ENCODE assay signal across 11 cellular contexts in the genomic region with DNA sequence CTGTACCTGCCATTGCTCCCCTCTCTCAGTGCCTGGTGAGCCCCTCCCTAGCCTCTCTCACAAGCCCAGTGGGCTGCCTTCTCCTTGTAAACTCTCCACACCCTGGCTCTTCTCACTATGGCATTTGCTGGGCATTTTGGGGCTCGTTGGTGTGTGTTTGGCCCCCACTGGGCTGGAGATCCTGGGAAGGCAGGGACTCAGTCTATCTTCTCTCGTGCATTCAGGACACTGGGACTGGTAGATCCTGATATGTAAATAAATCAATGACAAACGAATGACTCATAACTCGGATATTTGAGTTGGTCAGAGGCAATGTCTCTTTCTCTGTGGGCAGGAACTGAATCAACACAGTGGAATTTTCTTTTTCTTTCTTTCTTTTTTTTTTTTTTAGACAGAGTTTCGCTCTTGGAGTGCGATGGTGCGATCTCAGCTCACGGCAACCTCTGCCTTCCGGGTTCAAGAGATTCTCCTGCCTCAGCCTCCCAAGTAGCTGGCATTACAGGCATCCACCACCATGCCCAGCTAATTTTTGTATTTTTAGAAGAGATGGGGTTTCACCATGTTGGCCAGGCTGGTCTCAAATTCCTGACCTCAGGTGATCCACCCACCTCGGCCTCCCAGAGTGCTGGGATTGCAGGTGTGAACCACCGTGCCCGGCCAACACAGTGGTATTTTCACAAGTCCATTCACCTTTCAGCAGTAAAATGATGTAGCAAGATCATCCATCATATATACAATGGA.
DNase-seq lines count a peak whose midpoint lies in the region; ATAC-seq and TF ChIP-seq lines count a peak whose summit lies in the region.
"Had no signal": no experiment of that assay in that cellular context is flagged by ENCODE, and none has a peak within 500 bp of the region (broad histone marks: within the 10 kb centered on the region; RNA-seq: fewer than 3 reads in every experiment).

No MANE protein-coding gene starts in this region.

- TF ChIP-seq CTCF in PC-9 (conservative IDR thresholded peaks at IDR 0.05) (no peak), epithelial cell of proximal tubule (conservative IDR thresholded peaks at IDR 0.05; ENCODE audit: low read depth, low read length) (no peak), omental fat pad (IDR thresholded peaks at IDR 0.05) (no peak)

- H3K79me2 ChIP-seq in PC-9 (ENCODE audit: low read depth) = no peaks in the 10 kb centered on the region

- intact Hi-C loops in PC-9 (cut with micrococcal nuclease; ENCODE audit: unreplicated experiment) = loop anchor here (5.0 to 10.0 kb wide), 3 partner anchors 930 to 1715 kb away; no protein-coding TSS in a partner anchor
- intact Hi-C loops in posterior cingulate gyrus (cut with DNase I) = no loop called here

- no peaks in the 10 kb centered on the region for H3K27me3 ChIP-seq in PC-9 (ENCODE audit: insufficient read depth, low read depth)

- peak; percentile 90 for DNase-seq in DMS53 (lab: John Stamatoyannopoulos, UW)
- peak; percentile 53 to 98 for DNase-seq in PC-9
- DNase-seq in epithelial cell of proximal tubule (ENCODE audit: low read depth) = peak; percentile 92
- DNase-seq in omental fat pad (ENCODE audit: low spot score) = no peak
- no peak for DNase-seq in activated T-cell treated with anti-CD3 and anti-CD28 coated beads, Interleukin-2, amount 50 U/mL, for 1 hour
- no peak for DNase-seq in posterior cingulate gyrus
- DNase-seq in activated CD4-positive, alpha-beta T cell treated with anti-CD3 and anti-CD28 coated beads, Interleukin-2, amount 50 U/mL, for 48 hours = no peak
- DNase-seq: NCI-H1436, nephron progenitor cell had no signal

- peak overlapping the region; percentile 90 for H3K27ac ChIP-seq in PC-9
- H3K27ac ChIP-seq: VCaP had no signal

- no TSS peak for BruUV-seq in PC-9 (replicated peaks; lab: Mats Ljungman, UMichigan)

- peaks cover 24% of the 10 kb centered on the region for H3F3A ChIP-seq in PC-9 (ENCODE audit: insufficient read depth, low read depth)

- CTCF ChIA-PET in PC-9 (lab: Charles Lee) = interaction anchor here (0.6 kb wide), 1 partner anchor 705 kb away, joined by 5 read pairs; no protein-coding TSS in a partner anchor

- H3K9me2 ChIP-seq in PC-9 (ENCODE audit: insufficient read depth) = no peaks in the 10 kb centered on the region

- no peaks in the 10 kb centered on the region for H3K36me3 ChIP-seq in PC-9 (ENCODE audit: low read depth)

- H3K4me3 ChIP-seq in PC-9 = peak overlapping the region; percentile 21; the same call in 1 of the 2 replicates
- H3K4me3 ChIP-seq in epithelial cell of proximal tubule (ENCODE audit: low read depth, low read length) = no peak overlapping the region

- no peaks in the 10 kb centered on the region for H4K20me1 ChIP-seq in PC-9 (ENCODE audit: insufficient read depth)

- POLR2A ChIA-PET in PC-9 (lab: Charles Lee; ENCODE audit: unreplicated experiment) = interaction anchor here (0.6 to 0.7 kb wide), 3 partner anchors 10 to 513 kb away, joined by 3 to 7 read pairs (median 4); no protein-coding TSS in a partner anchor

- H3K4me2 ChIP-seq in PC-9 = peak overlapping the region; percentile 65

- peaks cover 32% of the 10 kb centered on the region for H3K4me1 ChIP-seq in PC-9 (replicated peaks; ENCODE audit: insufficient read depth)

- H3K9me3 ChIP-seq in PC-9 (ENCODE audit: insufficient read depth, low read depth) = peaks cover 4% of the 10 kb centered on the region; the same call in 1 of the 2 replicates

- H2AFZ ChIP-seq in PC-9 = peak overlapping the region; percentile 70

- ATAC-seq in omental fat pad (ENCODE audit: low FRiP score) = peak; percentile 89
- ATAC-seq in HG03097 (IDR thresholded peaks at IDR 0.05; ENCODE audit: low FRiP score, unreplicated experiment) = no peak

Comparison
In these comparisons a context has a peak if more than half of its experiments do, and no peak if none do; other contexts are left out.
1. DNase-seq: peak in DMS53 (single experiment), PC-9 (2 of 2) and epithelial cell of proximal tubule (single experiment); none in omental fat pad (single experiment), activated T-cell treated with anti-CD3 and anti-CD28 coated beads, Interleukin-2, amount 50 U/mL, for 1 hour (single experiment), posterior cingulate gyrus (0 of 10) and activated CD4-positive, alpha-beta T cell treated with anti-CD3 and anti-CD28 coated beads, Interleukin-2, amount 50 U/mL, for 48 hours (0 of 2).